In the genomic region with DNA sequence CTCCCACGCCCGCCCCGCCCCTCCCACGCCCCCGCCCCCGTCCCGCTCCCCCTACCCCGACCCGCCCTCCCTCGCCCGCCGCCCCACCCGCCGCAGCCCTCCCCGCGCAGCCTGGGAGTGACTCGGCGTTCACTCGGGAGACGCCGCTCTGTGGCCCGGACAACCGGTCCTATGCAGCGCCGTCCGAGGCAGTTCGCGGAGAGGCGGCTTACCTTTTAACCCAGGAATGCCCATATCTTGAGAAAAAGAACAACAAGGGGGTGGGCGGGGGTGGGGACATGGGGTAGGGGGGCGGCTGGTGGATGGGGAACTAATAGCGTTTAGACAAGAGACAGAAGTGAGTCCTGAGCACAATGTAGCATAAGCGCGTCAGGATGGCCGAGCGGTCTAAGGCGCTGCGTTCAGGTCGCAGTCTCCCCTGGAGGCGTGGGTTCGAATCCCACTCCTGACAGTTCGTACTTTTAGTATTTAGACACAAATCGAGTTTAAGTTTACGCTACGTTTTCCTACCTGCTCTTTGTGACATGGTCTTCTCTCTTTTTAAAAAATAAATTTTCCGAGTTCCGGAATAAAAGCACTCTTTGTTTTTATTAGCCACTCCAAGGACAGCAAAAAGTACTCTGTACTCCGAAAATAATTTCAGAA, we compare ENCODE assay signal across 8 cellular contexts. TPM values are rescaled to one million over a fixed set of nuclear protein-coding genes. Genes with fewer than 3 reads are reported as not detected.
DNase-seq lines count a peak whose midpoint lies in the region; ATAC-seq and TF ChIP-seq lines count a peak whose summit lies in the region.

No MANE protein-coding gene starts in this region.

- H3K36me3 ChIP-seq in DOHH2 (ENCODE audit: control insufficient read depth, low read length) (0 out of 2 replicates have a peak, but pooled peaks cover 3% of the 10 kb centered on the region), KMS-11 (ENCODE audit: insufficient read depth) (no peaks in the 10 kb centered on the region), RWPE2 (ENCODE audit: low read depth) (no peaks in the 10 kb centered on the region), neural cell (ENCODE audit: insufficient read depth, low read length) (no peaks in the 10 kb centered on the region), stomach (no peaks in the 10 kb centered on the region)

- H4K20me1 ChIP-seq in DOHH2 (ENCODE audit: control insufficient read depth, insufficient read depth, low read depth, low read length): no peaks in the 10 kb centered on the region
- no peaks in the 10 kb centered on the region for H4K20me1 ChIP-seq in KMS-11 (ENCODE audit: insufficient read depth)
- H4K20me1 ChIP-seq in neural cell (ENCODE audit: insufficient read depth): no peaks in the 10 kb centered on the region

- H3K9me2 ChIP-seq in DOHH2 (replicated peaks; ENCODE audit: control insufficient read depth, low read length) (no peaks in the 10 kb centered on the region), neural cell (ENCODE audit: insufficient read depth, low read length) (no peaks in the 10 kb centered on the region)

- H3K79me2 ChIP-seq in DOHH2 (ENCODE audit: control insufficient read depth, low read length) (no peaks in the 10 kb centered on the region), KMS-11 (ENCODE audit: insufficient read depth, low read depth) (no peaks in the 10 kb centered on the region), neural cell (replicated peaks; ENCODE audit: insufficient read depth, low read length) (no peaks in the 10 kb centered on the region)

- peak overlapping the region; percentile 74 for H3K4me3 ChIP-seq in DOHH2 (ENCODE audit: low read length)
- H3K4me3 ChIP-seq in KMS-11 (IDR thresholded peaks at IDR 0.05; ENCODE audit: insufficient read depth, low read depth, low read length): no peak overlapping the region
- H3K4me3 ChIP-seq in RWPE2 (ENCODE audit: severe bottlenecking): peak overlapping the region; percentile 48
- H3K4me3 ChIP-seq in neural cell (ENCODE audit: low read length): peak overlapping the region; percentile 72
- peak overlapping the region; percentile 36 to 63 (median 58) for H3K4me3 ChIP-seq in stomach

- no peak for TF ChIP-seq POLR2A in stomach (IDR thresholded peaks at IDR 0.05)

- H3K9ac ChIP-seq in KMS-11: peak overlapping the region; percentile 92
- H3K9ac ChIP-seq in neural cell (ENCODE audit: low read length): peak overlapping the region; percentile 16

- H3F3A ChIP-seq in DOHH2 (ENCODE audit: control insufficient read depth, insufficient read depth) (peaks cover 10% of the 10 kb centered on the region), neural cell (ENCODE audit: insufficient read depth, low read length, poor library complexity, severe bottlenecking) (no peaks in the 10 kb centered on the region)

- H3K4me1 ChIP-seq in DOHH2 (ENCODE audit: control insufficient read depth, low read length) (peaks cover 23% of the 10 kb centered on the region), KMS-11 (ENCODE audit: low read depth, poor library complexity, severe bottlenecking) (peaks cover 7% of the 10 kb centered on the region), RWPE2 (ENCODE audit: insufficient read depth, poor library complexity, severe bottlenecking) (peaks cover 20% of the 10 kb centered on the region), stomach (peaks cover 0 to 28% (median 19%) of the 10 kb centered on the region in 4 donors)

- ATAC-seq in GM21786 (IDR thresholded peaks at IDR 0.05; ENCODE audit: unreplicated experiment) (peak; percentile 64), RWPE2 (ENCODE audit: low read depth) (peak; percentile 71)

- H3K9me3 ChIP-seq in DOHH2 (ENCODE audit: control insufficient read depth, insufficient read depth, low read length): no peaks in the 10 kb centered on the region
- no peaks in the 10 kb centered on the region for H3K9me3 ChIP-seq in RWPE2 (ENCODE audit: severe bottlenecking)
- no peaks in the 10 kb centered on the region for H3K9me3 ChIP-seq in neural cell (ENCODE audit: low read length)
- H3K9me3 ChIP-seq in stomach: no peaks in the 10 kb centered on the region

- DNase-seq in RWPE2 (ENCODE audit: low spot score): peak; percentile 86
- DNase-seq in activated effector memory CD4-positive, alpha-beta T cell treated with Interleukin-2 at 50 U/mL for 16 hours: peak; percentile 80
- DNase-seq in fibroblast of the conjunctiva (ENCODE audit: low read depth): peak; percentile 74
- DNase-seq in stomach: peak; percentile 89

- intact Hi-C loops in stomach (cut with DNase I; ENCODE audit: low total_unique reads): no loop called here

- 0 to 1% (median 0%) methylated on average over 26 to 48 of the region's 48 CpGs for WGBS in stomach, 5 donors

- no peak for TF ChIP-seq RAD21 in neural cell (conservative IDR thresholded peaks at IDR 0.05)

- H2AFZ ChIP-seq in KMS-11 (ENCODE audit: low read depth) (peak overlapping the region; percentile 88), neural cell (ENCODE audit: low read depth, low read length) (no peak overlapping the region)

- TF ChIP-seq CTCF in DOHH2 (IDR thresholded peaks at IDR 0.05; ENCODE audit: low read depth, low read length, poor library complexity, severe bottlenecking) (no peak), KMS-11 (conservative IDR thresholded peaks at IDR 0.05; ENCODE audit: low read depth, low read length) (no peak), RWPE2 (IDR thresholded peaks at IDR 0.05; ENCODE audit: poor library complexity, severe bottlenecking) (no peak), neural cell (IDR thresholded peaks at IDR 0.05; ENCODE audit: poor library complexity, severe bottlenecking) (no peak), stomach (IDR thresholded peaks at IDR 0.05) (peak in 1 of 7 experiments; percentile 4)

- peak overlapping the region; percentile 70 for H3K4me2 ChIP-seq in DOHH2 (ENCODE audit: low read length)
- H3K4me2 ChIP-seq in KMS-11: peak overlapping the region; percentile 73
- H3K4me2 ChIP-seq in neural cell (ENCODE audit: low read length): no peak overlapping the region

- no peaks in the 10 kb centered on the region for H3K27me3 ChIP-seq in DOHH2 (ENCODE audit: control insufficient read depth, low read length)
- H3K27me3 ChIP-seq in KMS-11 (ENCODE audit: insufficient read depth, low read depth): no peaks in the 10 kb centered on the region
- H3K27me3 ChIP-seq in RWPE2 (ENCODE audit: insufficient read depth, poor library complexity, severe bottlenecking): no peaks in the 10 kb centered on the region
- H3K27me3 ChIP-seq in neural cell (ENCODE audit: insufficient read depth, low read depth, low read length): no peaks in the 10 kb centered on the region
- no peaks in the 10 kb centered on the region for H3K27me3 ChIP-seq in stomach

- TF ChIP-seq EP300 in neural cell (conservative IDR thresholded peaks at IDR 0.05; ENCODE audit: poor library complexity, severe bottlenecking): no peak
- TF ChIP-seq EP300 in stomach (IDR thresholded peaks at IDR 0.05): no peak

- H3K27ac ChIP-seq in DOHH2 (ENCODE audit: low read depth, low read length) (peak overlapping the region; percentile 54), KMS-11 (peak overlapping the region; percentile 97), RWPE2 (ENCODE audit: poor library complexity, severe bottlenecking) (peak overlapping the region; percentile 69), neural cell (ENCODE audit: low read length) (no peak overlapping the region), stomach (peak overlapping the region; percentile 89 to 99 (median 97))

TF ChIP-seq in neural cell, 6 proteins besides CTCF, POLR2A, EP300 and RAD21:
- TF ChIP-seq TAF1 (IDR thresholded peaks at IDR 0.05; ENCODE audit: low read depth): no peak
- no peak for TF ChIP-seq MXI1 (conservative IDR thresholded peaks at IDR 0.05; ENCODE audit: poor library complexity, severe bottlenecking)
- no peak for TF ChIP-seq POLR2AphosphoS5 (IDR thresholded peaks at IDR 0.05)
- TF ChIP-seq EZH2 (IDR thresholded peaks at IDR 0.05; ENCODE audit: borderline replicate concordance, insufficient read depth, low read length, poor library complexity, severe bottlenecking): no peak
- TF ChIP-seq, protein P1, sequence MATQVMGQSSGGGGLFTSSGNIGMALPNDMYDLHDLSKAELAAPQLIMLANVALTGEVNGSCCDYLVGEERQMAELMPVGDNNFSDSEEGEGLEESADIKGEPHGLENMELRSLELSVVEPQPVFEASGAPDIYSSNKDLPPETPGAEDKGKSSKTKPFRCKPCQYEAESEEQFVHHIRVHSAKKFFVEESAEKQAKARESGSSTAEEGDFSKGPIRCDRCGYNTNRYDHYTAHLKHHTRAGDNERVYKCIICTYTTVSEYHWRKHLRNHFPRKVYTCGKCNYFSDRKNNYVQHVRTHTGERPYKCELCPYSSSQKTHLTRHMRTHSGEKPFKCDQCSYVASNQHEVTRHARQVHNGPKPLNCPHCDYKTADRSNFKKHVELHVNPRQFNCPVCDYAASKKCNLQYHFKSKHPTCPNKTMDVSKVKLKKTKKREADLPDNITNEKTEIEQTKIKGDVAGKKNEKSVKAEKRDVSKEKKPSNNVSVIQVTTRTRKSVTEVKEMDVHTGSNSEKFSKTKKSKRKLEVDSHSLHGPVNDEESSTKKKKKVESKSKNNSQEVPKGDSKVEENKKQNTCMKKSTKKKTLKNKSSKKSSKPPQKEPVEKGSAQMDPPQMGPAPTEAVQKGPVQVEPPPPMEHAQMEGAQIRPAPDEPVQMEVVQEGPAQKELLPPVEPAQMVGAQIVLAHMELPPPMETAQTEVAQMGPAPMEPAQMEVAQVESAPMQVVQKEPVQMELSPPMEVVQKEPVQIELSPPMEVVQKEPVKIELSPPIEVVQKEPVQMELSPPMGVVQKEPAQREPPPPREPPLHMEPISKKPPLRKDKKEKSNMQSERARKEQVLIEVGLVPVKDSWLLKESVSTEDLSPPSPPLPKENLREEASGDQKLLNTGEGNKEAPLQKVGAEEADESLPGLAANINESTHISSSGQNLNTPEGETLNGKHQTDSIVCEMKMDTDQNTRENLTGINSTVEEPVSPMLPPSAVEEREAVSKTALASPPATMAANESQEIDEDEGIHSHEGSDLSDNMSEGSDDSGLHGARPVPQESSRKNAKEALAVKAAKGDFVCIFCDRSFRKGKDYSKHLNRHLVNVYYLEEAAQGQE (IDR thresholded peaks at IDR 0.05; ENCODE audit: borderline replicate concordance): no peak
- no peak for TF ChIP-seq SMC3 (conservative IDR thresholded peaks at IDR 0.05; ENCODE audit: poor library complexity)

RNA-seq across cellular contexts. Expression of gene HMGN4, which starts 17.2 kb away (rescaled TPM):
- 125 and 138 TPM in 2 replicates for polyA plus RNA-seq in neural cell
- polyA minus RNA-seq in neural cell: 92.0 and 99.3 TPM in 2 replicates
- 10 to 100 TPM; 11.3 to 96.0 (median 66.1) TPM for total RNA-seq in stomach
- 10 to 100 TPM; 22.4 to 46.3 (median 29.2) TPM for polyA plus RNA-seq in stomach

RNA-seq across cellular contexts. Expression of gene BTN1A1, which starts 20.9 kb away (rescaled TPM):
- polyA plus RNA-seq in neural cell (not detected in 2 replicates), stomach (not detected)
- not detected in 2 replicates for polyA minus RNA-seq in neural cell
- not detected for total RNA-seq in stomach
